In genomic region chr14:50003213-50004021, GRCh38 we compare ENCODE assay signal across 8 cellular contexts.
DNase-seq lines count a peak whose midpoint lies in the region; ATAC-seq lines count a peak whose summit lies in the region.

No MANE protein-coding gene starts in this region.

- no peaks in the 10 kb centered on the region for H3K27me3 Mint-ChIP-seq in activated CD4-positive, alpha-beta T cell treated with anti-CD3 and anti-CD28 coated beads, Interleukin-2, amount 10 ng/mL, durations not matched to agents 7 days and 5 days
- no peaks in the 10 kb centered on the region for H3K27me3 Mint-ChIP-seq in memory B cell

- peaks cover 16% of the 10 kb centered on the region for H3K36me3 Mint-ChIP-seq in activated CD4-positive, alpha-beta T cell treated with anti-CD3 and anti-CD28 coated beads, Interleukin-2, amount 10 ng/mL, durations not matched to agents 7 days and 5 days (ENCODE audit: low read depth)
- peaks cover 2% of the 10 kb centered on the region for H3K36me3 Mint-ChIP-seq in memory B cell

- peak overlapping the region; percentile 97 for H3K27ac Mint-ChIP-seq in activated CD4-positive, alpha-beta T cell treated with anti-CD3 and anti-CD28 coated beads, Interleukin-2, amount 10 ng/mL, durations not matched to agents 7 days and 5 days
- H3K27ac Mint-ChIP-seq in memory B cell: peak overlapping the region; percentile 98

- H3K4me3 Mint-ChIP-seq in activated CD4-positive, alpha-beta T cell treated with anti-CD3 and anti-CD28 coated beads, Interleukin-2, amount 10 ng/mL, durations not matched to agents 7 days and 5 days: peak overlapping the region; percentile 72
- peak overlapping the region; percentile 88 for H3K4me3 Mint-ChIP-seq in memory B cell

- POLR2A ChIA-PET in activated CD4-positive, alpha-beta T cell treated with anti-CD3 and anti-CD28 coated beads, Interleukin-2, amount 10 ng/mL, durations not matched to agents 7 days and 5 days (lab: Charles Lee): interaction anchor here (0.6 to 1.5 kb wide), 8 partner anchors 14 to 107 kb away, joined by 3 to 10 read pairs (median 4); no protein-coding TSS in a partner anchor

- peaks cover 77% of the 10 kb centered on the region for H3K4me1 Mint-ChIP-seq in activated CD4-positive, alpha-beta T cell treated with anti-CD3 and anti-CD28 coated beads, Interleukin-2, amount 10 ng/mL, durations not matched to agents 7 days and 5 days
- H3K4me1 Mint-ChIP-seq in memory B cell: peaks cover 47% of the 10 kb centered on the region

- DNase-seq in A172 (ENCODE audit: low spot score) (peak; percentile 65), NCI-H460 (ENCODE audit: extremely low read depth, low read depth) (peak; percentile 58), ecto neural progenitor cell (ENCODE audit: low spot score) (peak; percentile 57), memory B cell (ENCODE audit: low spot score in 2 of 2) (peak; percentile 74 to 78)
- peak; percentile 88 for DNase-seq in activated CD4-positive, alpha-beta T cell treated with anti-CD3 and anti-CD28 coated beads, Interleukin-2, amount 10 ng/mL, durations not matched to agents 7 days and 5 days
- peak; percentile 46 to 52 for DNase-seq in stimulated activated CD8-positive, alpha-beta memory T cell treated with anti-CD3 and anti-CD28 coated beads, Interleukin-15, amount 100 ng/mL, for 4 hours (ENCODE audit: low read depth in 2 of 2)

- H3K9me3 Mint-ChIP-seq in activated CD4-positive, alpha-beta T cell treated with anti-CD3 and anti-CD28 coated beads, Interleukin-2, amount 10 ng/mL, durations not matched to agents 7 days and 5 days: no peaks in the 10 kb centered on the region
- H3K9me3 Mint-ChIP-seq in memory B cell: no peaks in the 10 kb centered on the region

- CTCF ChIA-PET in activated CD4-positive, alpha-beta T cell treated with anti-CD3 and anti-CD28 coated beads, Interleukin-2, amount 10 ng/mL, durations not matched to agents 7 days and 5 days (lab: Charles Lee): interaction anchor here (0.7 to 6.6 kb wide), 17 partner anchors 9 to 151 kb away, joined by 3 to 55 read pairs (median 3); partner anchors contain the start of genes ARF6 and NEMF

- ATAC-seq in GM18519 (IDR thresholded peaks at IDR 0.05; ENCODE audit: low FRiP score, unreplicated experiment) (peak; percentile 23), HG02973 (IDR thresholded peaks at IDR 0.05; ENCODE audit: unreplicated experiment) (peak; percentile 38), memory B cell (ENCODE audit: low read depth) (peak; percentile 65)

Comparison
In these comparisons a context has a peak if more than half of its experiments do, and no peak if none do; other contexts are left out.
1. Peak in every context shown above with its lines: DNase-seq and ATAC-seq.